Comparison of ENCODE assay signal across 32 cellular contexts in the genomic region with DNA sequence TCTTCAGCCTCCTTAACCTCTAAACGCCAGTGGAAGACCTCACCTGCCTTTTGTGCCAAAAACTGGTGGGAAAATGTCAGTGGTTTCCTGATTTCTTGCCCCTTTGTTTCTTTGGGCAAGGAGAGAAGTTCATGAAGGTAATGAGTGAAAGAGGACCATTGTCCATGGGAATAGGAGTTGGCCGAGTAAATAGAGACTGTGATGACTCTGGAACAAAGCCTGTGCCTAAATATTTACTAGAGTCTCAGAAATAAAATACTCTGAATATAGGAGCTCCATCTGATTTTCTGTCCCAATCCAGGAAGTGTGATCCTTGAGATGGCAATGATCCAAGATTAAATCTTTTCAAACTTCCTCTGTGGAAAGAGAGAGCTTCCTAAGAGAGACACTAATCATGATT. TPM values are rescaled to one million over a fixed set of nuclear protein-coding genes. Genes with fewer than 3 reads are reported as not detected.
"Had no signal": no experiment of that assay in that cellular context is flagged by ENCODE, and none has a peak within 500 bp of the region (broad histone marks: within the 10 kb centered on the region; RNA-seq: fewer than 3 reads in every experiment).

No MANE protein-coding gene starts in this region.

- DNase-seq: activated B cell treated with CpG ODN at 0.5 μM for 24 hours; activated CD4-positive, alpha-beta T cell treated with anti-CD3 and anti-CD28 coated beads for 48 hours; activated CD4-positive, alpha-beta T cell treated with anti-CD3 and anti-CD28 coated beads, Interleukin-2, amount 50 U/mL, for 1 hour; activated CD4-positive, alpha-beta T cell treated with anti-CD3 and anti-CD28 coated beads, Interleukin-2, amount 50 U/mL, for 48 hours; activated CD8-positive, alpha-beta memory T cell treated with anti-CD3 and anti-CD28 coated beads for 24 hours; activated CD8-positive, alpha-beta T cell treated with anti-CD3 and anti-CD28 coated beads for 36 hours; activated effector memory CD4-positive, alpha-beta T cell treated with Interleukin-2 at 50 U/mL for 16 hours; activated gamma-delta T cell treated with Interleukin-2 at 50 U/mL for 16 hours; activated naive CD4-positive, alpha-beta T cell treated with anti-CD3 and anti-CD28 coated beads, Interleukin-2, amount 50 U/mL, for 16 hours; activated naive CD4-positive, alpha-beta T cell treated with Interleukin-2 at 50 U/mL for 16 hours; activated T-cell treated with anti-CD3 and anti-CD28 coated beads, Interleukin-2, amount 50 U/mL, for 4 hours; amniotic stem cell; anterior cingulate cortex; brain microvascular endothelial cell; caudate nucleus; cortex of kidney; dermis blood vessel endothelial cell; effector CD4-positive, alpha-beta T cell; effector memory CD8-positive, alpha-beta T cell; erythroblast; foreskin keratinocyte; gastrocnemius medialis; glutamatergic neuron; heart left ventricle; T1000; WERI-Rb-1 had no signal

- H3K27ac ChIP-seq: brain microvascular endothelial cell, esophagus muscularis mucosa, foreskin keratinocyte, gastrocnemius medialis, heart left ventricle, WERI-Rb-1 had no signal

- ATAC-seq: activated CD4-positive, CD25-positive, alpha-beta regulatory T cell treated with anti-CD3 and anti-CD28 coated beads, Interleukin-2, amount 50 U/mL, for 24 hours; activated CD8-positive, alpha-beta T cell treated with anti-CD3 and anti-CD28 coated beads for 36 hours; activated T-cell treated with anti-CD3 and anti-CD28 coated beads, Interleukin-2, amount 50 U/mL, for 4 hours; activated T-helper 17 cell treated with anti-CD3 and anti-CD28 coated beads, Interleukin-2, amount 50 U/mL, for 72 hours; effector memory CD8-positive, alpha-beta T cell; foreskin keratinocyte; gastrocnemius medialis; heart left ventricle had no signal

- H3K36me3 ChIP-seq: brain microvascular endothelial cell, esophagus muscularis mucosa, gastrocnemius medialis, heart left ventricle, WERI-Rb-1 had no signal

- H3K4me1 ChIP-seq: esophagus muscularis mucosa had no signal

- H3K9me3 ChIP-seq: esophagus muscularis mucosa, gastrocnemius medialis, heart left ventricle had no signal

- H3K4me3 ChIP-seq: esophagus muscularis mucosa, gastrocnemius medialis, heart left ventricle had no signal

RNA-seq across cellular contexts. Expression of a gene that starts 12.0 kb away (rescaled TPM):
- total RNA-seq: activated B cell treated with CpG ODN at 0.5 μM for 24 hours; activated CD8-positive, alpha-beta T cell treated with anti-CD3 and anti-CD28 coated beads for 36 hours; activated T-cell treated with anti-CD3 and anti-CD28 coated beads, Interleukin-2, amount 50 U/mL, for 4 hours; activated T-helper 17 cell treated with anti-CD3 and anti-CD28 coated beads, Interleukin-2, amount 50 U/mL, for 72 hours; astrocyte; chondrocyte; dermis blood vessel endothelial cell; foreskin keratinocyte; T-helper 2 cell treated with Interferon-gamma antibody and Interleukin-4, amounts not matched to agents 100 ng/mL and 5 ng/mL, for 36 hours had no signal
